In the genomic region with DNA sequence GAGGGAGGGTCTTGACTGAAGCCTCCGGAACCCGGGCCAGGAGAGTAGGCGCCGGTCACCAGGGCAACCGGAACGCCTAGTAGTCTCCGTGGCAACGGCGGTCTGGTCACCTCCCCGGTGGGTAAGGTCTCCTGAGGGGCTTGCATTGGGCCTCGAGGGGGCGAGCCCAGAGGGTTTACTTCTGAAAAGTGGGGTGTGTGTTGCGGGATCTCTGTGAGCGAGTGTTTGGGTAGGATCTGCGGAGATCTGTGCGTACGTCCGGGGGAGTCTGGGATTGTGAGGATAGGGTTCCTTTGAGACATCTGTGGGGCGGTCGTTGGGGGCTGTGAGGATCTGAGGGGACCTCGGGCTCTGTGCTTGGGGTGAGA, we compare ENCODE assay signal across 8 cellular contexts. TPM values are rescaled to one million over a fixed set of nuclear protein-coding genes. Genes with fewer than 3 reads are reported as not detected.
DNase-seq lines count a peak whose midpoint lies in the region; ATAC-seq, FAIRE-seq and TF ChIP-seq lines count a peak whose summit lies in the region.

TSS of gene FAM221B (minus strand) at position 17 of the 368 bp plus-strand sequence. CDS start 2,571 bp downstream, outside the sequence.

- TF ChIP-seq POLR2A in GM12878 (IDR thresholded peaks at IDR 0.05; ENCODE audit: low read depth, low read length): no peak
- no peak; a peak in 1 of 4 replicates for TF ChIP-seq POLR2A in HepG2 (IDR thresholded peaks at IDR 0.05; ENCODE audit: insufficient read depth in 1 of 2, low read depth in 2 of 2, low read length in 2 of 2)

- RAD21 ChIA-PET in GM12878 (lab: Charles Lee; ENCODE audit: unreplicated experiment): interaction anchor here (0.8 to 4.3 kb wide), 7 partner anchors 11 to 84 kb away, joined by 3 to 138 read pairs (median 3); partner anchors contain the start of genes GBA2, RGP1 and SPAG8

- DNase-seq in NCI-H1436 (lab: John Stamatoyannopoulos, UW) (peak; percentile 35), NCI-H1436 treated with DMSO at 0.1 percent for 48 hours (lab: John Stamatoyannopoulos, UW) (no peak), MG63 (peak; percentile 44), GM12878 (ENCODE audit: low read depth, low spot score) (no peak), HepG2 (ENCODE audit: low spot score) (no peak), NCI-H526 treated with DMSO at 0.1 percent for 48 hours (lab: John Stamatoyannopoulos, UW) (no peak), HUDEP-2 (lab: John Stamatoyannopoulos, UW; ENCODE audit: unreplicated experiment in 76 of 76) (no peak)

- H3K79me2 ChIP-seq in GM12878 (ENCODE audit: control insufficient read depth, insufficient read depth, low read length) (no peaks in the 10 kb centered on the region; the same call in 1 of the 2 replicates), HepG2 (ENCODE audit: insufficient read depth, low read length) (no peaks in the 10 kb centered on the region)

- SMC1A ChIA-PET in GM12878 (lab: Charles Lee; ENCODE audit: uncharacterized antibody, unreplicated experiment): interaction anchor here (1.6 to 5.0 kb wide), 3 partner anchors 16 to 53 kb away, joined by 3 to 117 read pairs (median 26); partner anchors contain the start of genes HINT2 and SPAG8

- peak within 1 kb of the TSS; percentile 98 for H2AFZ ChIP-seq in GM12878 (ENCODE audit: control insufficient read depth, low read depth, low read length)
- H2AFZ ChIP-seq in HepG2 (ENCODE audit: low read length): no peak within 1 kb of the TSS

- POLR2A ChIA-PET in GM12878 (lab: Charles Lee) (interaction anchor here (1.0 to 1.4 kb wide), 3 partner anchors 14 to 209 kb away, joined by 3 to 5 read pairs (median 4); partner anchors contain the start of gene HINT2), HepG2 (lab: Yijun Ruan, JAX) (interaction anchor here (0.6 to 2.3 kb wide), 5 partner anchors 15 to 139 kb away, joined by 3 to 15 read pairs (median 3); partner anchors contain the start of genes HINT2 and TPM2)

- H3K4me3 ChIP-seq in MG63 (peak within 1 kb of the TSS; percentile 63), GM12878 (peak within 1 kb of the TSS; percentile 78), HepG2 (replicated peaks in 1 of 3; ENCODE audit: insufficient read depth in 1 of 3, low read depth in 2 of 3, low read length in 3 of 3) (peak within 1 kb of the TSS; percentile 61 to 81 (median 73)), subcutaneous abdominal adipose tissue (ENCODE audit: low read depth in 1 of 5, low read length in 5 of 5) (peak within 1 kb of the TSS; percentile 74 to 91 (median 84))

- TF ChIP-seq RAD21 in GM12878 (IDR thresholded peaks at IDR 0.05; ENCODE audit: insufficient read depth, low read depth, low read length): no peak
- no peak for TF ChIP-seq RAD21 in HepG2 (CRISPR knock-in tag; IDR thresholded peaks at IDR 0.05)

- 7% methylated on average over 21 of the region's 21 CpGs for WGBS in GM12878 (ENCODE audit: insufficient coverage, insufficient replicate concordance, low lambda C conversion rate, missing lambda C conversion rate)
- WGBS in HepG2 (ENCODE audit: low lambda C conversion rate): 0% methylated on average over 14 of the region's 21 CpGs

- H3K27ac ChIP-seq in GM12878 (ENCODE audit: control insufficient read depth, insufficient read depth) (peak within 1 kb of the TSS; percentile 45; the same call in 1 of the 2 replicates), HepG2 (ENCODE audit: extremely low read length, insufficient read depth, low read length) (peak within 1 kb of the TSS; percentile 44), subcutaneous abdominal adipose tissue (ENCODE audit: low read depth, low read length) (peak within 1 kb of the TSS; percentile 65)

- ATAC-seq in GM12878: peak; percentile 2; the same call in 1 of the 3 replicates
- no peak for ATAC-seq in HepG2

- H3K9ac ChIP-seq in GM12878 (ENCODE audit: control insufficient read depth, insufficient read depth, low read length) (peak within 1 kb of the TSS; percentile 74), HepG2 (ENCODE audit: insufficient read depth, low read depth, low read length) (peak within 1 kb of the TSS; percentile 58), subcutaneous abdominal adipose tissue (ENCODE audit: low read length in 5 of 5) (peak within 1 kb of the TSS; percentile 38 to 91 (median 76))

- H3K36me3 ChIP-seq in MG63 (no peaks in the 10 kb centered on the region; the same call in 1 of the 2 replicates), GM12878 (ENCODE audit: control insufficient read depth in 2 of 2, insufficient read depth in 2 of 2, low read length in 1 of 2) (no peaks in the 10 kb centered on the region), HepG2 (replicated peaks in 1 of 2; ENCODE audit: control insufficient read depth in 1 of 2, insufficient read depth in 2 of 2, low read length in 2 of 2) (no peaks in the 10 kb centered on the region), subcutaneous abdominal adipose tissue (ENCODE audit: control insufficient read depth in 5 of 5, insufficient read depth in 5 of 5, low read length in 5 of 5) (no peaks in the 10 kb centered on the region)

- H3K27me3 ChIP-seq in MG63: no peaks in the 10 kb centered on the region
- no peaks in the 10 kb centered on the region for H3K27me3 ChIP-seq in GM12878 (replicated peaks in 1 of 2; ENCODE audit: control insufficient read depth in 2 of 2, insufficient read depth in 2 of 2, low read length in 1 of 2)
- H3K27me3 ChIP-seq in HepG2 (ENCODE audit: control insufficient read depth in 1 of 2, insufficient read depth in 2 of 2, low read length in 2 of 2): no peaks in the 10 kb centered on the region
- H3K27me3 ChIP-seq in subcutaneous abdominal adipose tissue (ENCODE audit: control insufficient read depth in 5 of 5, insufficient read depth in 4 of 5, low read length in 5 of 5): no peaks in the 10 kb centered on the region

- no peak for FAIRE-seq in GM12878 (lab: Jason Lieb, UNC)
- FAIRE-seq in HepG2 (lab: Jason Lieb, UNC): no peak

- intact Hi-C loops in GM12878 (cut with micrococcal nuclease; ENCODE audit: unreplicated experiment) (loop anchor here (10.0 kb wide), 1 partner anchor 174 kb away; the partner anchor contains the start of genes CCDC107, RMRP and SIT1), HepG2 (cut with micrococcal nuclease; ENCODE audit: unreplicated experiment) (loop anchor here (1.0 to 5.0 kb wide), 2 partner anchors 13 to 96 kb away; partner anchors contain the start of genes CREB3, HINT2 and TLN1)

- TF ChIP-seq EP300 in GM12878 (IDR thresholded peaks at IDR 0.05; ENCODE audit: borderline replicate concordance in 1 of 2, control insufficient read depth in 1 of 2, low read depth in 2 of 2, low read length in 2 of 2) (no peak), HepG2 (IDR thresholded peaks at IDR 0.05; ENCODE audit: low read depth in 2 of 2, low read length in 2 of 2) (no peak), HepG2 (CRISPR knock-in tag; IDR thresholded peaks at IDR 0.05; ENCODE audit: borderline replicate concordance) (no peak)

- H3K9me3 ChIP-seq in MG63 (no peaks in the 10 kb centered on the region), GM12878 (replicated peaks; ENCODE audit: control insufficient read depth, insufficient read depth, low read length) (no peaks in the 10 kb centered on the region), HepG2 (ENCODE audit: low read length) (no peaks in the 10 kb centered on the region), subcutaneous abdominal adipose tissue (ENCODE audit: control insufficient read depth in 5 of 5, low read length in 5 of 5) (no peaks in the 10 kb centered on the region)

- in situ Hi-C loops in GM12878 (cut with MboI) (loop anchor here (5.0 kb wide), 1 partner anchor 49 kb away; no protein-coding TSS in a partner anchor), HepG2 (cut with HindIII; ENCODE audit: extremely low pct_ligation_motif_present, low pct_unique_long_range_greater_than_20kb) (loop anchor here (5.0 kb wide), 1 partner anchor 54 kb away; no protein-coding TSS in a partner anchor)

- H4K20me1 ChIP-seq in GM12878 (ENCODE audit: control insufficient read depth, insufficient read depth) (no peaks in the 10 kb centered on the region), HepG2 (ENCODE audit: insufficient read depth, low read length) (no peaks in the 10 kb centered on the region)

- CTCF ChIA-PET in GM12878 (lab: Yijun Ruan, JAX) (interaction anchor here (0.6 to 6.7 kb wide), 6 partner anchors 13 to 96 kb away, joined by 3 to 292 read pairs (median 28); partner anchors contain the start of genes CREB3, HINT2, SPAG8 and TLN1), HepG2 (lab: Yijun Ruan, JAX; ENCODE audit: low intra/inter-chr PET ratio, low total read pairs) (no interaction called here)

- BruUV-seq in GM12878 (replicated peaks; lab: Mats Ljungman, UMichigan): no TSS peak
- BruUV-seq in HepG2 (replicated peaks; lab: Mats Ljungman, UMichigan): no TSS peak

- TF ChIP-seq CTCF in GM12878 (IDR thresholded peaks at IDR 0.05 in 2 of 3, conservative IDR thresholded peaks at IDR 0.05 in 1 of 3; ENCODE audit: control insufficient read depth in 2 of 3, extremely low read depth in 1 of 3, insufficient read depth in 1 of 3, low read depth in 3 of 3, low read length in 3 of 3): no peak
- no peak for TF ChIP-seq CTCF in HepG2 (CRISPR knock-in tag; IDR thresholded peaks at IDR 0.05)

- peaks cover 10% of the 10 kb centered on the region for H3K4me1 ChIP-seq in GM12878 (ENCODE audit: control insufficient read depth, insufficient read depth, low read length)
- peaks cover 40% of the 10 kb centered on the region for H3K4me1 ChIP-seq in HepG2 (ENCODE audit: insufficient read depth, low read length)
- H3K4me1 ChIP-seq in subcutaneous abdominal adipose tissue (ENCODE audit: control insufficient read depth in 5 of 5, insufficient read depth in 5 of 5, low read length in 5 of 5): peaks cover 4 to 33% (median 26%) of the 10 kb centered on the region in 5 donors

- H3K4me2 ChIP-seq in GM12878 (ENCODE audit: control insufficient read depth, insufficient read depth): peak within 1 kb of the TSS; percentile 90
- H3K4me2 ChIP-seq in HepG2 (ENCODE audit: low read depth, low read length): peak within 1 kb of the TSS; percentile 90

RNA-seq across cellular contexts. Expression of gene FAM221B, which starts in this region (rescaled TPM):
- total RNA-seq in MG63 (2014; rRNA removed; shearing (Covaris generic); ENCODE audit: low replicate concordance): not detected in 2 replicates
- 0.42 TPM in 1 of 2 replicates, not detected in the other for total RNA-seq in GM12878 (2013; cell fraction: nucleolus; rRNA removed)
- not detected in 2 replicates for total RNA-seq in GM12878 (2014; rRNA removed)
- total RNA-seq in GM12878 (2014; rRNA removed; fragmentation: Illumina TruSeq; extraction: Trizol): not detected in 2 replicates
- total RNA-seq in GM12878 (2021): not detected in 2 replicates
- not detected for polyA plus RNA-seq in GM12878 (2011; ENCODE audit: low read depth)
- polyA plus RNA-seq in GM12878 (2011; rRNA removed): 0.07 TPM in 1 of 2 replicates, not detected in the other
- 0.05 and 0.06 TPM in 2 replicates for polyA plus RNA-seq in GM12878 (2011; cell fraction: cytosol; rRNA removed)
- 0.44 and 0.51 TPM in 2 replicates for polyA plus RNA-seq in GM12878 (2011; cell fraction: nucleus; rRNA removed)
- 0.05 TPM in 1 of 2 replicates, not detected in the other for polyA plus RNA-seq in GM12878 (2012)
- not detected in 2 replicates for polyA plus RNA-seq in GM12878 (2014; fragmentation: Illumina TruSeq; extraction: Trizol)
- polyA plus RNA-seq in GM12878 (2014; fragmentation: Nextera tagmentation; extraction: Ambion mirVana): under 1 TPM in 1 of 2 experiments, not detected in 1; 0.02 TPM
- 0.03 TPM in 1 of 2 replicates, not detected in the other for polyA plus RNA-seq in GM12878 (2014; rRNA removed)
- polyA plus RNA-seq in GM12878 (2016; fragmentation: Nextera tagmentation; extraction: Ambion mirVana): under 1 TPM; 0.04 to 0.12 TPM
- not detected in 2 replicates for polyA minus RNA-seq in GM12878 (2011; rRNA and poly(A)+ RNA removed)
- not detected in 2 replicates for polyA minus RNA-seq in GM12878 (2011; cell fraction: cytosol; rRNA and poly(A)+ RNA removed)
- not detected in 2 replicates for polyA minus RNA-seq in GM12878 (2011; cell fraction: nucleus; rRNA and poly(A)+ RNA removed)
- not detected in 2 replicates for total RNA-seq in HepG2 (2016; rRNA removed; fragmentation: Illumina TruSeq; extraction: Trizol)
- not detected in 2 replicates for total RNA-seq in HepG2 (2016; cell fraction: cytosol; rRNA removed; fragmentation: Illumina TruSeq; extraction: Trizol; ENCODE audit: low read depth)
- total RNA-seq in HepG2 (2016; cell fraction: insoluble cytoplasmic fraction; rRNA removed; fragmentation: Illumina TruSeq; extraction: Trizol): not detected in 2 replicates
- total RNA-seq in HepG2 (2016; cell fraction: membrane; rRNA removed; fragmentation: Illumina TruSeq; extraction: Trizol): not detected in 2 replicates
- not detected in 2 replicates for total RNA-seq in HepG2 (2016; cell fraction: nucleus; rRNA removed; fragmentation: Illumina TruSeq; extraction: Trizol)
- not detected in 2 replicates for polyA plus RNA-seq in HepG2 (2011; rRNA removed)
- not detected in 2 replicates for polyA plus RNA-seq in HepG2 (2011; cell fraction: cytosol; rRNA removed)
- not detected in 2 replicates for polyA plus RNA-seq in HepG2 (2011; cell fraction: nucleus; rRNA removed)
- 0.11 and 0.15 TPM in 2 replicates for polyA plus RNA-seq in HepG2 (2012)
- polyA plus RNA-seq in HepG2 (2016; cell fraction: cytosol; fragmentation: Illumina TruSeq; extraction: Trizol; ENCODE audit: low read depth): not detected in 2 replicates
- polyA plus RNA-seq in HepG2 (2016; cell fraction: insoluble cytoplasmic fraction; fragmentation: Illumina TruSeq; extraction: Trizol; ENCODE audit: low read depth): not detected in 2 replicates
- polyA plus RNA-seq in HepG2 (2016; cell fraction: membrane; fragmentation: Illumina TruSeq; extraction: Trizol; ENCODE audit: low read depth): not detected in 2 replicates
- not detected in 2 replicates for polyA plus RNA-seq in HepG2 (2016; cell fraction: nucleus; fragmentation: Illumina TruSeq; extraction: Trizol; ENCODE audit: insufficient read depth, low read depth)
- not detected in 2 replicates for polyA minus RNA-seq in HepG2 (2011; rRNA and poly(A)+ RNA removed; ENCODE audit: low replicate concordance)
- not detected in 2 replicates for polyA minus RNA-seq in HepG2 (2011; cell fraction: cytosol; rRNA and poly(A)+ RNA removed)
- not detected in 2 replicates for polyA minus RNA-seq in HepG2 (2011; cell fraction: nucleus; rRNA and poly(A)+ RNA removed)

Comparison
In these comparisons a context has a peak if more than half of its experiments do, and no peak if none do; other contexts are left out.
1. Peak in DNase-seq and H3K4me3 ChIP-seq in MG63; RNA of the gene not detected or under 1 TPM.
2. Peak in ATAC-seq, H3K4me3 ChIP-seq, H3K27ac ChIP-seq, H3K9ac ChIP-seq and H3K4me2 ChIP-seq in GM12878; RNA of the gene not detected or under 1 TPM.